ENCODE assay signal across 1 cellular context in the genomic region with DNA sequence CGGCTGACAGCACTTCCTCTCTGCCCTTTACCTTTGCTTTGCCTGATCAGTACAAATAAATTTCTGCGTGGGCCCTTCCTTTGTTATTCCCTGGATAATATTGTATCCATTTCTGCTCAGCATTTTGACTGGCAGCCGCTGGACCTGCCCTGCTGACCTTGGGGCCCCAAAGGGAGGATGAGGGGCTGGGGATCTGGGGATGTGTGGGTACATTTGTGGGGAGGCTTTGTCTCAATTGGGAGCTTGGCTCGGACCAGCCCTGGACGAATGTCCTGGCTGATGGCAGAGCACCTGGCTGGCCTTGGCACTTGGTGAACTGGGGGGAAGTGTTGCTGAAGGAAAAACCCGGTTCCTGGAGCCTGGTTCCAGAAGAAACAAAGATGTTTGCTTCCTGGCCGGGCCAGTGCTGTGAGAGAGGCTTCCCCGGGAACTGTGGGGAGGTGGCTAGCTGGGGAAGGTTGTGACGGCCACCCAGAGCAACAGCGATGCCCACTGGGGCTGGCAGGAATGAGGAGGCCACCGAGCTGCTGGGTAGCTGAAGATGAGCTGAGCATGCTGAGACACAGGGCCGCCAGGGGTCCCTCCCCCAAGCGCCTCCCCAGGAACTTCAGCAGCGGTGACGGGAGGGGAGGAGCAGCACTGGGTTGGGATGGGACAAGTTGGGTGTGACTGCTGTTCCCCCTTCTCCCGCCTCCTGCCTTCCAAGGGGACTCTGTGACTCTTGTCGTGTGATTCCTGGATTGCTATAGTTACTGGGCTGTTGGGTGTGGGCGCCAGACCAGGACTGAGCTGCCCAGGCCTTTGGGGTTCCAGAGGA.
TF ChIP-seq lines count a peak whose summit lies in the region.

No MANE protein-coding gene starts in this region.

TF ChIP-seq in H1, 55 proteins besides CTCF, POLR2A, EP300 and RAD21:
- peak; percentile 65 for TF ChIP-seq SUZ12 (IDR thresholded peaks at IDR 0.05; ENCODE audit: low read length)
- peak; percentile 69 for TF ChIP-seq EZH2 (IDR thresholded peaks at IDR 0.05; ENCODE audit: low read depth, low read length, severe bottlenecking)
- TF ChIP-seq RNF2 (IDR thresholded peaks at IDR 0.05; ENCODE audit: borderline replicate concordance, low read depth, low read length, missing control alignments, poor library complexity, severe bottlenecking) = peak; percentile 95
- no peak for TF ChIP-seq SP2 (IDR thresholded peaks at IDR 0.05; ENCODE audit: low read length)
TF ChIP-seq in H1: peak in this region for 3.
